ENCODE assay signal across 1 cellular context in genomic region chr11:65711785-65712632, GRCh38.
TF ChIP-seq lines count a peak whose summit lies in the region.

Gene KAT5 (plus strand): TSS chr11:65712252. CDS start chr11:65712268, 16 bp downstream.

TF ChIP-seq in K562, 482 proteins besides CTCF, POLR2A, EP300 and RAD21 (continued from another document and continues in another):
- TF ChIP-seq ZNF277 (CRISPR knock-in tag; IDR thresholded peaks at IDR 0.05; ENCODE audit: borderline replicate concordance) (peak; percentile 36; the same call in 1 of the 2 replicates), HCFC1 (IDR thresholded peaks at IDR 0.05; ENCODE audit: low read depth, low read length) (peak; percentile 72), CHD1 (IDR thresholded peaks at IDR 0.05; ENCODE audit: low read length) (no peak), ZNF75A (CRISPR knock-in tag; IDR thresholded peaks at IDR 0.05) (no peak), MAFK (IDR thresholded peaks at IDR 0.05; ENCODE audit: low read length) (no peak), ZNF133 (CRISPR knock-in tag; IDR thresholded peaks at IDR 0.05) (no peak), ESRRB (CRISPR knock-in tag; IDR thresholded peaks at IDR 0.05; ENCODE audit: borderline replicate concordance) (no peak), STAT5A (IDR thresholded peaks at IDR 0.05; ENCODE audit: borderline replicate concordance, low read length) (no peak; the same call in 1 of the 2 replicates), ZBED1 (IDR thresholded peaks at IDR 0.05) (peak; percentile 44; the same call in 1 of the 2 replicates), ZNF274 (IDR thresholded peaks at IDR 0.05; ENCODE audit: borderline replicate concordance, low read depth, low read length) (no peak), MED1 (CRISPR knock-in tag; IDR thresholded peaks at IDR 0.05; ENCODE audit: borderline replicate concordance) (no peak), SAFB2 (IDR thresholded peaks at IDR 0.05; ENCODE audit: borderline replicate concordance, low read depth, low read length, severe bottlenecking) (no peak), AFF4 (CRISPR knock-in tag; IDR thresholded peaks at IDR 0.05) (peak; percentile 82), MXI1 (IDR thresholded peaks at IDR 0.05; ENCODE audit: low read depth, low read length) (no peak), BRD9 (IDR thresholded peaks at IDR 0.05; ENCODE audit: low read depth, partially characterized antibody) (peak; percentile 46), SP1 (CRISPR knock-in tag; IDR thresholded peaks at IDR 0.05) (peak; percentile 94), CBFB (CRISPR knock-in tag; IDR thresholded peaks at IDR 0.05) (no peak; the same call in 1 of the 2 replicates), ZNF586 (CRISPR knock-in tag; conservative IDR thresholded peaks at IDR 0.05) (no peak), RHOXF2B (CRISPR knock-in tag; conservative IDR thresholded peaks at IDR 0.05) (peak; percentile 91), ZNF239 (CRISPR knock-in tag; IDR thresholded peaks at IDR 0.05) (peak; percentile 73), C11orf30 (IDR thresholded peaks at IDR 0.05; ENCODE audit: low read depth) (peak; percentile 100), IFI16 (CRISPR knock-in tag; IDR thresholded peaks at IDR 0.05) (0 out of 2 replicates have a peak, but pooled peaks have one; percentile 22), STAT6 (CRISPR knock-in tag; IDR thresholded peaks at IDR 0.05) (no peak; the same call in 1 of the 2 replicates), TCFL5 (CRISPR knock-in tag; conservative IDR thresholded peaks at IDR 0.05) (0 out of 2 replicates have a peak, but pooled peaks have one; percentile 43), POLR2H (tag; IDR thresholded peaks at IDR 0.05; ENCODE audit: low read depth) (peak; percentile 84), PRMT5 (CRISPR knock-in tag; IDR thresholded peaks at IDR 0.05) (peak; percentile 67; the same call in 1 of the 2 replicates), ZNF740 (CRISPR knock-in tag; IDR thresholded peaks at IDR 0.05) (peak; percentile 37; the same call in 1 of the 2 replicates), ZNF740 (tag; IDR thresholded peaks at IDR 0.05) (no peak), FOXJ2 (tag; IDR thresholded peaks at IDR 0.05) (no peak; the same call in none of the 2 replicates), ZNF347 (CRISPR knock-in tag; IDR thresholded peaks at IDR 0.05; ENCODE audit: low read depth) (no peak), ESRRA (IDR thresholded peaks at IDR 0.05; ENCODE audit: borderline replicate concordance, low read depth) (peak; percentile 73; the same call in 1 of the 2 replicates), CBX8 (IDR thresholded peaks at IDR 0.05; ENCODE audit: borderline replicate concordance, extremely low read depth, low read depth, low read length, poor library complexity, severe bottlenecking) (no peak), NR2C1 (IDR thresholded peaks at IDR 0.05) (peak; percentile 88), NR2C1 (tag; IDR thresholded peaks at IDR 0.05) (peak; percentile 80), PTTG1 (tag; IDR thresholded peaks at IDR 0.05; ENCODE audit: low read depth) (no peak), ZNF3 (CRISPR knock-in tag; IDR thresholded peaks at IDR 0.05) (no peak), NFIC (IDR thresholded peaks at IDR 0.05) (peak; percentile 50), HNRNPUL1 (IDR thresholded peaks at IDR 0.05; ENCODE audit: low read length) (no peak), ZNF121 (CRISPR knock-in tag; conservative IDR thresholded peaks at IDR 0.05) (no peak), ZNF551 (CRISPR knock-in tag; IDR thresholded peaks at IDR 0.05) (no peak), ATF1 (CRISPR knock-in tag; IDR thresholded peaks at IDR 0.05) (peak; percentile 54), ATF1 (tag; IDR thresholded peaks at IDR 0.05) (peak; percentile 99), NR3C1 (CRISPR knock-in tag; IDR thresholded peaks at IDR 0.05) (no peak), ZBTB17 (CRISPR knock-in tag; IDR thresholded peaks at IDR 0.05) (peak; percentile 85), IRF2 (CRISPR knock-in tag; IDR thresholded peaks at IDR 0.05) (no peak), ASH1L (IDR thresholded peaks at IDR 0.05; ENCODE audit: borderline replicate concordance, low read depth, partially characterized antibody) (peak; percentile 74), MAFG (tag; conservative IDR thresholded peaks at IDR 0.05) (no peak), MCM7 (IDR thresholded peaks at IDR 0.05) (no peak; a peak in 1 of 4 replicates), CBFA2T2 (conservative IDR thresholded peaks at IDR 0.05) (peak; percentile 100), BRF2 (IDR thresholded peaks at IDR 0.05; ENCODE audit: borderline replicate concordance, insufficient read depth, insufficient read length) (no peak), ZNF124 (CRISPR knock-in tag; IDR thresholded peaks at IDR 0.05) (no peak), PKNOX1 (IDR thresholded peaks at IDR 0.05) (peak; percentile 98), RBM34 (IDR thresholded peaks at IDR 0.05; ENCODE audit: borderline replicate concordance, insufficient read depth, low read length) (no peak), DPF2 (IDR thresholded peaks at IDR 0.05) (no peak), NFATC3 (IDR thresholded peaks at IDR 0.05) (peak; percentile 79; the same call in 1 of the 2 replicates), ZKSCAN3 (CRISPR knock-in tag; IDR thresholded peaks at IDR 0.05) (no peak), ZBTB8A (IDR thresholded peaks at IDR 0.05; ENCODE audit: partially characterized antibody) (no peak), ZFX (CRISPR knock-in tag; IDR thresholded peaks at IDR 0.05) (peak; percentile 96), SMARCE1 (IDR thresholded peaks at IDR 0.05) (no peak), HMGXB4 (CRISPR knock-in tag; IDR thresholded peaks at IDR 0.05) (peak; percentile 57; the same call in 1 of the 2 replicates), ZBTB12 (CRISPR knock-in tag; IDR thresholded peaks at IDR 0.05) (peak; percentile 95), ZNF175 (CRISPR knock-in tag; IDR thresholded peaks at IDR 0.05; ENCODE audit: low read depth) (no peak; the same call in none of the 2 replicates), NCOA6 (IDR thresholded peaks at IDR 0.05) (no peak), ZNF354B (CRISPR knock-in tag; IDR thresholded peaks at IDR 0.05) (no peak; the same call in 1 of the 2 replicates), ZEB2 (IDR thresholded peaks at IDR 0.05) (peak; percentile 66; the same call in 1 of the 2 replicates)
